ENCODE assay signal across 8 cellular contexts in the genomic region with DNA sequence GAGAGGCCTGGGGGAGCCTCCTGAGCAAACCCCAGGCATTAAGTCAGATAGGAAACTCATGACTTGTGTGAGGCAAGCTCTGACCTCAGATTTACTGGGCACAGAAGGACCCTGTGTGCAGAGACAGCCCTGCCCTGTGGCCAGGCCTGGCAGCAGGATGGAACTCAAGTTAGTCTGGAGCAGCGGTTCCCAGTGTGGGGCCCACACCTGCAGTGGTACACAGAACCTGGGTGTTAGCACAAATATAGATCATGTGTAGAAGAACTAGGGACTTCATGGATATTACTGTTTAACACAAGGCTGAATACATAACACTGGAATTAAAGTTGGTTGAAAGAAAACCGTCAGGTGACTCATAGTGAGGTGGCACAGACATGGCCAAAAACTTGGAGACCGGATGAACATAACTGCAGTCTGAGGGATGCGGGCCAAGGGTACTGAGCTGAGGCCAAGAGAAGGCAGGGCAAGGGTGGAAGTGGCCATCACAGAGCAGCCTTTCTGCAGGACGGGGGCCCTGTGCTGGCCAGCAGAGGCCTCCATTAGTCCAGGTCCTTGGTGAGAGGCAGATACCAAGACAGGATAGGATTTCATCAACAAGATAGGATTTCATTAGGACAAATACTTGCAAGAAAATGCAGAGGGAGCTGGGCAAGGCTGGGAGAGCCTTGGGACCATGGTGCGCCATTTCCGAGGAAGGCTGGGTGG. TPM values are rescaled to one million over a fixed set of nuclear protein-coding genes. Genes with fewer than 3 reads are reported as not detected.
DNase-seq lines count a peak whose midpoint lies in the region; TF ChIP-seq lines count a peak whose summit lies in the region.
"Had no signal": no experiment of that assay in that cellular context is flagged by ENCODE, and none has a peak within 500 bp of the region (broad histone marks: within the 10 kb centered on the region; RNA-seq: fewer than 3 reads in every experiment).

No MANE protein-coding gene starts in this region.

- peak overlapping the region; percentile 81 to 93 (median 91) for H3K27ac ChIP-seq in adrenal gland
- peak overlapping the region; percentile 30 for H3K27ac ChIP-seq in temporal lobe (ENCODE audit: low read depth, low read length)

- peaks cover 0 to 3% of the 10 kb centered on the region in 2 donors for H3K36me3 ChIP-seq in adrenal gland (replicated peaks in 1 of 2)

- TF ChIP-seq CTCF in adrenal gland (IDR thresholded peaks at IDR 0.05) (no peak), GM13977 (IDR thresholded peaks at IDR 0.05; ENCODE audit: extremely low read depth, insufficient read depth, missing control alignments) (no peak)

- peak in 1 of 2 donors; percentile 68 for TF ChIP-seq POLR2A in adrenal gland (IDR thresholded peaks at IDR 0.05)

- DNase-seq in HK-2 (ENCODE audit: unreplicated experiment) (peak; percentile 68), adrenal gland (peak; percentile 80 to 92 (median 90)), islet precursor cell (peak; percentile 48), GM13977 (ENCODE audit: low spot score) (no peak), activated T-cell treated with anti-CD3 and anti-CD28 coated beads for 4 hours (no peak), epidermal melanocyte (ENCODE audit: insufficient read length, low spot score) (no peak)
- DNase-seq: stimulated activated CD8-positive, alpha-beta memory T cell treated with anti-CD3 and anti-CD28 coated beads, Interleukin-4, amount 100 ng/mL, for 48 hours had no signal

- H3K9me3 ChIP-seq in adrenal gland (replicated peaks in 1 of 3): no peaks in the 10 kb centered on the region

- no peak overlapping the region for H3K4me3 ChIP-seq in adrenal gland

- in situ Hi-C loops in GM13977 (cut with MboI; ENCODE audit: low pct_unique_long_range_greater_than_20kb, low sequenced_read_pairs, unreplicated experiment): no loop called here

- 48 to 67% (median 53%) methylated on average over 7 of the region's 7 CpGs for WGBS in adrenal gland, 4 donors

- intact Hi-C loops in adrenal gland (cut with DNase I): no loop called here

- H3K4me1 ChIP-seq in adrenal gland (replicated peaks in 1 of 2): peaks cover 26 to 30% of the 10 kb centered on the region in 2 donors

- no peaks in the 10 kb centered on the region for H3K27me3 ChIP-seq in adrenal gland

RNA-seq across cellular contexts. Expression of a gene that starts 40.9 kb away (rescaled TPM):
- 1 to 10 TPM; 2.5 to 8.7 (median 6.4) TPM for total RNA-seq in adrenal gland
- 1 to 10 TPM; 2.1 to 3.7 (median 2.3) TPM for polyA plus RNA-seq in adrenal gland
- total RNA-seq in temporal lobe: 3.4 TPM

RNA-seq across cellular contexts. Expression of a gene that starts 42.6 kb away (rescaled TPM):
- total RNA-seq in adrenal gland: 10 to 100 TPM; 17.3 to 34.8 (median 26.7) TPM
- polyA plus RNA-seq in adrenal gland: 10 to 100 TPM; 14.9 to 22.6 (median 16.7) TPM
- total RNA-seq in temporal lobe: 25.8 TPM

Comparison
In these comparisons a context has a peak if more than half of its experiments do, and no peak if none do; other contexts are left out.
1. DNase-seq: peak in HK-2 (single experiment), adrenal gland (7 of 7) and islet precursor cell (single experiment); none in GM13977 (single experiment), activated T-cell treated with anti-CD3 and anti-CD28 coated beads for 4 hours (single experiment) and epidermal melanocyte (single experiment).